8 cellular contexts compared by ENCODE assay signal in genomic region chr6:41942045-41942851, GRCh38. TPM values are rescaled to one million over a fixed set of nuclear protein-coding genes. Genes with fewer than 3 reads are reported as not detected.
DNase-seq lines count a peak whose midpoint lies in the region; ATAC-seq and TF ChIP-seq lines count a peak whose summit lies in the region.

No MANE protein-coding gene starts in this region.

- WGBS in heart left ventricle, 4 donors: 40 to 45% (median 42%) methylated on average over 21 of the region's 21 CpGs

- intact Hi-C loops in heart left ventricle (cut with DNase I): loop anchor here in 4 of 10 donors (5.0 kb wide), 3 partner anchors 100 to 160 kb away; partner anchors contain the start of genes PRICKLE4 (in 2 of the 4) and TOMM6 (in 1 of the 4)
- intact Hi-C loops in left ventricle myocardium superior (cut with micrococcal nuclease): loop anchor here (5.0 kb wide), 1 partner anchor 105 kb away; no protein-coding TSS in a partner anchor

- H3K4me3 ChIP-seq in heart left ventricle (peak overlapping the region; percentile 21 to 99 (median 88)), epithelial cell of esophagus (ENCODE audit: low read length) (peak overlapping the region; percentile 61)

- TF ChIP-seq POLR2A in heart left ventricle (IDR thresholded peaks at IDR 0.05): no peak

- H3K36me3 ChIP-seq in heart left ventricle: peaks cover 0 to 18% (median 0%) of the 10 kb centered on the region in 9 donors

- TF ChIP-seq CTCF in heart left ventricle (IDR thresholded peaks at IDR 0.05): no peak
- TF ChIP-seq CTCF in epithelial cell of esophagus (IDR thresholded peaks at IDR 0.05; ENCODE audit: insufficient read depth, low read depth, low read length, missing control alignments): no peak

- ATAC-seq in heart left ventricle: peak in 1 of 4 donors; percentile 4
- no peak for ATAC-seq in left ventricle myocardium superior
- ATAC-seq in SK-N-SH treated with all-trans-retinoic acid at 6 μM for 48 hours: peak; percentile 46
- no peak for ATAC-seq in GM18907 (IDR thresholded peaks at IDR 0.05; ENCODE audit: unreplicated experiment)

- H3K9me3 ChIP-seq in heart left ventricle: no peaks in the 10 kb centered on the region

- peaks cover 4 to 55% (median 39%) of the 10 kb centered on the region in 12 donors for H3K4me1 ChIP-seq in heart left ventricle

- peak overlapping the region in 11 of 12 donors; percentile 50 to 95 (median 87) for H3K27ac ChIP-seq in heart left ventricle

- no peaks in the 10 kb centered on the region for H3K27me3 ChIP-seq in heart left ventricle

- DNase-seq in heart left ventricle: no peak
- no peak for DNase-seq in left ventricle myocardium superior
- DNase-seq in epithelial cell of esophagus (ENCODE audit: low read depth): peak; percentile 79
- peak; percentile 71 for DNase-seq in non-pigmented ciliary epithelial cell (ENCODE audit: low read depth)
- no peak for DNase-seq in COLO829 (ENCODE audit: low spot score)
- DNase-seq in NK-92 treated with Interleukin-12 subunit alpha and Interleukin-12 subunit beta, amount 100 ng/mL, for 24 hours (lab: John Stamatoyannopoulos, UW): no peak

TF ChIP-seq in SK-N-SH treated with all-trans-retinoic acid at 6 μM for 48 hours, 23 proteins besides CTCF, POLR2A, EP300 and RAD21:
- TF ChIP-seq, protein P1, sequence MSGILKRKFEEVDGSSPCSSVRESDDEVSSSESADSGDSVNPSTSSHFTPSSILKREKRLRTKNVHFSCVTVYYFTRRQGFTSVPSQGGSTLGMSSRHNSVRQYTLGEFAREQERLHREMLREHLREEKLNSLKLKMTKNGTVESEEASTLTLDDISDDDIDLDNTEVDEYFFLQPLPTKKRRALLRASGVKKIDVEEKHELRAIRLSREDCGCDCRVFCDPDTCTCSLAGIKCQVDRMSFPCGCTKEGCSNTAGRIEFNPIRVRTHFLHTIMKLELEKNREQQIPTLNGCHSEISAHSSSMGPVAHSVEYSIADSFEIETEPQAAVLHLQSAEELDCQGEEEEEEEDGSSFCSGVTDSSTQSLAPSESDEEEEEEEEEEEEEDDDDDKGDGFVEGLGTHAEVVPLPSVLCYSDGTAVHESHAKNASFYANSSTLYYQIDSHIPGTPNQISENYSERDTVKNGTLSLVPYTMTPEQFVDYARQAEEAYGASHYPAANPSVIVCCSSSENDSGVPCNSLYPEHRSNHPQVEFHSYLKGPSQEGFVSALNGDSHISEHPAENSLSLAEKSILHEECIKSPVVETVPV (CRISPR knock-in tag; IDR thresholded peaks at IDR 0.05): no peak
- TF ChIP-seq, protein P2, sequence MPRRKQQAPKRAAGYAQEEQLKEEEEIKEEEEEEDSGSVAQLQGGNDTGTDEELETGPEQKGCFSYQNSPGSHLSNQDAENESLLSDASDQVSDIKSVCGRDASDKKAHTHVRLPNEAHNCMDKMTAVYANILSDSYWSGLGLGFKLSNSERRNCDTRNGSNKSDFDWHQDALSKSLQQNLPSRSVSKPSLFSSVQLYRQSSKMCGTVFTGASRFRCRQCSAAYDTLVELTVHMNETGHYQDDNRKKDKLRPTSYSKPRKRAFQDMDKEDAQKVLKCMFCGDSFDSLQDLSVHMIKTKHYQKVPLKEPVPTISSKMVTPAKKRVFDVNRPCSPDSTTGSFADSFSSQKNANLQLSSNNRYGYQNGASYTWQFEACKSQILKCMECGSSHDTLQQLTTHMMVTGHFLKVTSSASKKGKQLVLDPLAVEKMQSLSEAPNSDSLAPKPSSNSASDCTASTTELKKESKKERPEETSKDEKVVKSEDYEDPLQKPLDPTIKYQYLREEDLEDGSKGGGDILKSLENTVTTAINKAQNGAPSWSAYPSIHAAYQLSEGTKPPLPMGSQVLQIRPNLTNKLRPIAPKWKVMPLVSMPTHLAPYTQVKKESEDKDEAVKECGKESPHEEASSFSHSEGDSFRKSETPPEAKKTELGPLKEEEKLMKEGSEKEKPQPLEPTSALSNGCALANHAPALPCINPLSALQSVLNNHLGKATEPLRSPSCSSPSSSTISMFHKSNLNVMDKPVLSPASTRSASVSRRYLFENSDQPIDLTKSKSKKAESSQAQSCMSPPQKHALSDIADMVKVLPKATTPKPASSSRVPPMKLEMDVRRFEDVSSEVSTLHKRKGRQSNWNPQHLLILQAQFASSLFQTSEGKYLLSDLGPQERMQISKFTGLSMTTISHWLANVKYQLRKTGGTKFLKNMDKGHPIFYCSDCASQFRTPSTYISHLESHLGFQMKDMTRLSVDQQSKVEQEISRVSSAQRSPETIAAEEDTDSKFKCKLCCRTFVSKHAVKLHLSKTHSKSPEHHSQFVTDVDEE (CRISPR knock-in tag; IDR thresholded peaks at IDR 0.05): no peak
- no peak for TF ChIP-seq CSDC2 (CRISPR knock-in tag; IDR thresholded peaks at IDR 0.05)
- TF ChIP-seq, protein P3, sequence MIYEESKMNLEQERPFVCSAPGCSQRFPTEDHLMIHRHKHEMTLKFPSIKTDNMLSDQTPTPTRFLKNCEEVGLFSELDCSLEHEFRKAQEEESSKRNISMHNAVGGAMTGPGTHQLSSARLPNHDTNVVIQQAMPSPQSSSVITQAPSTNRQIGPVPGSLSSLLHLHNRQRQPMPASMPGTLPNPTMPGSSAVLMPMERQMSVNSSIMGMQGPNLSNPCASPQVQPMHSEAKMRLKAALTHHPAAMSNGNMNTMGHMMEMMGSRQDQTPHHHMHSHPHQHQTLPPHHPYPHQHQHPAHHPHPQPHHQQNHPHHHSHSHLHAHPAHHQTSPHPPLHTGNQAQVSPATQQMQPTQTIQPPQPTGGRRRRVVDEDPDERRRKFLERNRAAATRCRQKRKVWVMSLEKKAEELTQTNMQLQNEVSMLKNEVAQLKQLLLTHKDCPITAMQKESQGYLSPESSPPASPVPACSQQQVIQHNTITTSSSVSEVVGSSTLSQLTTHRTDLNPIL (CRISPR knock-in tag; IDR thresholded peaks at IDR 0.05; ENCODE audit: low read depth): no peak
- TF ChIP-seq ISL1 (CRISPR knock-in tag; IDR thresholded peaks at IDR 0.05): no peak
- no peak for TF ChIP-seq SNAI2 (CRISPR knock-in tag; IDR thresholded peaks at IDR 0.05)
- no peak for TF ChIP-seq TCF4 (CRISPR knock-in tag; IDR thresholded peaks at IDR 0.05; ENCODE audit: borderline replicate concordance)
- TF ChIP-seq ESRRG (CRISPR knock-in tag; IDR thresholded peaks at IDR 0.05): no peak
- no peak for TF ChIP-seq ARNTL (CRISPR knock-in tag; IDR thresholded peaks at IDR 0.05; ENCODE audit: borderline replicate concordance, low read depth)
- TF ChIP-seq ZC3H10 (CRISPR knock-in tag; IDR thresholded peaks at IDR 0.05): no peak

RNA-seq across cellular contexts. Expression of gene CCND3, which starts 0.6 kb away (rescaled TPM):
- 100 to 1,000 TPM in 2 of 9 donors, 10 to 100 TPM in 7; 33.9 to 116 (median 46.2) TPM for total RNA-seq in heart left ventricle
- polyA plus RNA-seq in heart left ventricle: 10 to 100 TPM; 47.1 to 78.1 TPM
- total RNA-seq in left ventricle myocardium superior: 52.7 TPM

RNA-seq across cellular contexts. Expression of gene BYSL, which starts 20.9 kb away (rescaled TPM):
- total RNA-seq in heart left ventricle (10 to 100 TPM in 4 of 9 donors, 1 to 10 TPM in 5; 4.5 to 15.3 (median 9.2) TPM), left ventricle myocardium superior (8.4 TPM)
- polyA plus RNA-seq in heart left ventricle: 10 to 100 TPM in 1 of 2 donors, 1 to 10 TPM in 1; 5.0 to 26.3 TPM

RNA-seq across cellular contexts. Expression of gene MED20, which starts 21.3 kb away (rescaled TPM):
- total RNA-seq in heart left ventricle (10 to 100 TPM; 13.5 to 25.5 (median 16.9) TPM), left ventricle myocardium superior (18.7 TPM)
- polyA plus RNA-seq in heart left ventricle: 10 to 100 TPM in 1 of 2 donors, 1 to 10 TPM in 1; 9.3 to 18.5 TPM

RNA-seq across cellular contexts. Expression of gene USP49, which starts 47.1 kb away (rescaled TPM):
- total RNA-seq in heart left ventricle (1 to 10 TPM; 1.2 to 3.4 (median 2.4) TPM), left ventricle myocardium superior (1.3 TPM)
- 1 to 10 TPM in 1 of 2 donors, under 1 TPM in 1; 0.87 to 1.1 TPM for polyA plus RNA-seq in heart left ventricle

Comparison
In these comparisons a context has a peak if more than half of its experiments do, and no peak if none do; other contexts are left out.
1. DNase-seq: peak in epithelial cell of esophagus (single experiment) and non-pigmented ciliary epithelial cell (single experiment); none in heart left ventricle (0 of 5), left ventricle myocardium superior (single experiment), COLO829 (single experiment) and NK-92 treated with Interleukin-12 subunit alpha and Interleukin-12 subunit beta, amount 100 ng/mL, for 24 hours (single experiment).